In the genomic region with DNA sequence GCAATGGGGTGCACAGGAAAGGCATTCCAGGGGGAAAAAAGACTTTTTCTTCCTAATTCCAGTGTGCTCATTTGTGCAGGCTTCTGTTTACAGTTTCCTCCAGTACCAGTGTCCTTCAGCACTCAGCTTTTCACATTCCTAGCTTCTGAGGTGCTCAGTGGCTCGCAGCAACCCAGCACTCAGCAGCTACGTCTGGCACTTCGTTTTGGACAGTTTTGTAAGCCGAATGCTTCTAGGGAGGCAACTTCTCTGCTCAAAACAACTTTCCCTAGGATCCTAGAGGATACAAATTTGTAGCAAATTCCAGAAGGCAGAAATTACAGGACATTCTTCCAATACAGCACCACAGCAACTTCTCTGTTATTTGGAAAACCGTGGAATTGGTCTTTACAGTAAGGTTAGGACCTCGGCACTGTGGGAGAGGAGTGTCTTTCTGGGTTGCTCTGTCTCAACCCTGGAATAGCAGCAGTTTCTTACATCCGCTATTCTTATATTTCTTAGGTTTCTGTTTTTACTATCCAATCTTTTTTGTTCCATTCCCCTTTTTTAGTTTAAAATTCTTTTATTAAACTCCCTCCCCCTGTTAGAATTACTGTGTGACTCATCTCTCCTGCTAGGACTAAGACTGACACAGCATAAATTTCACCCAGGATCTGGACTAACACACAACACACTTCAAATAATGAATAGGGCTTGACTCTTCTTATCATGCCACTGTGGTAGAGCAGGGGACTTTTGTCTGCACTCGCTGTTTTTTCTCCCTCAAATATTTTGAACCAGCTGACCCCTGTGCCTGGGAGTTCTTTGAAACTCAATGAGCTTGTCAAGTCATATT, we compare ENCODE assay signal across 1 cellular context.
TF ChIP-seq lines count a peak whose summit lies in the region.

No MANE protein-coding gene starts in this region.

TF ChIP-seq in HCT116, 20 proteins besides CTCF, POLR2A, EP300 and RAD21 (continued from another document):
- TF ChIP-seq, protein P1, sequence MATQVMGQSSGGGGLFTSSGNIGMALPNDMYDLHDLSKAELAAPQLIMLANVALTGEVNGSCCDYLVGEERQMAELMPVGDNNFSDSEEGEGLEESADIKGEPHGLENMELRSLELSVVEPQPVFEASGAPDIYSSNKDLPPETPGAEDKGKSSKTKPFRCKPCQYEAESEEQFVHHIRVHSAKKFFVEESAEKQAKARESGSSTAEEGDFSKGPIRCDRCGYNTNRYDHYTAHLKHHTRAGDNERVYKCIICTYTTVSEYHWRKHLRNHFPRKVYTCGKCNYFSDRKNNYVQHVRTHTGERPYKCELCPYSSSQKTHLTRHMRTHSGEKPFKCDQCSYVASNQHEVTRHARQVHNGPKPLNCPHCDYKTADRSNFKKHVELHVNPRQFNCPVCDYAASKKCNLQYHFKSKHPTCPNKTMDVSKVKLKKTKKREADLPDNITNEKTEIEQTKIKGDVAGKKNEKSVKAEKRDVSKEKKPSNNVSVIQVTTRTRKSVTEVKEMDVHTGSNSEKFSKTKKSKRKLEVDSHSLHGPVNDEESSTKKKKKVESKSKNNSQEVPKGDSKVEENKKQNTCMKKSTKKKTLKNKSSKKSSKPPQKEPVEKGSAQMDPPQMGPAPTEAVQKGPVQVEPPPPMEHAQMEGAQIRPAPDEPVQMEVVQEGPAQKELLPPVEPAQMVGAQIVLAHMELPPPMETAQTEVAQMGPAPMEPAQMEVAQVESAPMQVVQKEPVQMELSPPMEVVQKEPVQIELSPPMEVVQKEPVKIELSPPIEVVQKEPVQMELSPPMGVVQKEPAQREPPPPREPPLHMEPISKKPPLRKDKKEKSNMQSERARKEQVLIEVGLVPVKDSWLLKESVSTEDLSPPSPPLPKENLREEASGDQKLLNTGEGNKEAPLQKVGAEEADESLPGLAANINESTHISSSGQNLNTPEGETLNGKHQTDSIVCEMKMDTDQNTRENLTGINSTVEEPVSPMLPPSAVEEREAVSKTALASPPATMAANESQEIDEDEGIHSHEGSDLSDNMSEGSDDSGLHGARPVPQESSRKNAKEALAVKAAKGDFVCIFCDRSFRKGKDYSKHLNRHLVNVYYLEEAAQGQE (IDR thresholded peaks at IDR 0.05; ENCODE audit: low read depth): no peak
- TF ChIP-seq CBX3 (IDR thresholded peaks at IDR 0.05; ENCODE audit: low read depth): no peak
TF ChIP-seq in HCT116: peak in this region for 0.
